Comparison of ENCODE assay signal across 16 cellular contexts in genomic region chr9:36276254-36276653, GRCh38. TPM values are rescaled to one million over a fixed set of nuclear protein-coding genes. Genes with fewer than 3 reads are reported as not detected.
A peak's percentile ranks its signal among the peaks of the same experiment; 100 is the strongest.
DNase-seq lines count a peak whose midpoint lies in the region; ATAC-seq and TF ChIP-seq lines count a peak whose summit lies in the region.
"Had no signal": no experiment of that assay in that cellular context is flagged by ENCODE, and none has a peak within 500 bp of the region (broad histone marks: within the 10 kb centered on the region; RNA-seq: fewer than 3 reads in every experiment).

No MANE protein-coding gene starts in this region.

- no peak overlapping the region for H3K27ac Mint-ChIP-seq in natural killer cell treated with Interleukin-12 subunit alpha and Interleukin-12 subunit beta and Interleukin-15 and Interleukin-18, amount 100 ng/mL, for 72 hours
- H3K27ac Mint-ChIP-seq: activated naive CD4-positive, alpha-beta T cell treated with anti-CD3 and anti-CD28 coated beads, Interleukin-2, amount 50 U/mL, for 72 hours; stimulated activated naive CD8-positive, alpha-beta T cell treated with anti-CD3 and anti-CD28 coated beads, Interleukin-15, Interleukin-2, amounts not matched to agents 100 ng/mL and 50 ng/mL, for 24 hours had no signal

- no peaks in the 10 kb centered on the region for H3K9me3 Mint-ChIP-seq in natural killer cell treated with Interleukin-12 subunit alpha and Interleukin-12 subunit beta and Interleukin-15 and Interleukin-18, amount 100 ng/mL, for 72 hours
- H3K9me3 Mint-ChIP-seq: activated naive CD4-positive, alpha-beta T cell treated with anti-CD3 and anti-CD28 coated beads, Interleukin-2, amount 50 U/mL, for 72 hours; stimulated activated naive CD8-positive, alpha-beta T cell treated with anti-CD3 and anti-CD28 coated beads, Interleukin-15, Interleukin-2, amounts not matched to agents 100 ng/mL and 50 ng/mL, for 24 hours had no signal

- peak overlapping the region; percentile 25 for H3K4me3 ChIP-seq in HFF-Myc (replicated peaks; ENCODE audit: low read depth, low read length)
- H3K4me3 ChIP-seq in astrocyte of the spinal cord (ENCODE audit: low read depth, low read length): peak overlapping the region; percentile 22
- peak overlapping the region; percentile 26 to 34 for H3K4me3 ChIP-seq in foreskin fibroblast (ENCODE audit: low read depth in 1 of 2, low read length in 2 of 2)
- H3K4me3 ChIP-seq in rectal smooth muscle tissue (ENCODE audit: low read length): peak overlapping the region; percentile 20
- H3K4me3 ChIP-seq: skin epidermis had no signal

- no peaks in the 10 kb centered on the region for H3K4me1 ChIP-seq in rectal smooth muscle tissue (ENCODE audit: control insufficient read depth, insufficient read depth, low read length)

- in situ Hi-C loops in astrocyte of the spinal cord (cut with HindIII; ENCODE audit: low sequenced_read_pairs): no loop called here

- TF ChIP-seq POLR2A in GM18505 (IDR thresholded peaks at IDR 0.05; ENCODE audit: borderline replicate concordance, extremely low read depth, insufficient read depth, insufficient read length): no peak

- no peak for ATAC-seq in GM18505 (IDR thresholded peaks at IDR 0.05; ENCODE audit: unreplicated experiment)
- ATAC-seq in natural killer cell treated with Interleukin-12 subunit alpha and Interleukin-12 subunit beta and Interleukin-15 and Interleukin-18, amount 100 ng/mL, for 72 hours: no peak
- ATAC-seq: activated naive CD4-positive, alpha-beta T cell treated with anti-CD3 and anti-CD28 coated beads, Interleukin-2, amount 50 U/mL, for 72 hours had no signal

- TF ChIP-seq CTCF in HFF-Myc (IDR thresholded peaks at IDR 0.05; ENCODE audit: low read depth, low read length, missing control alignments) (no peak), astrocyte of the spinal cord (IDR thresholded peaks at IDR 0.05; ENCODE audit: low read depth, low read length) (no peak), foreskin fibroblast (IDR thresholded peaks at IDR 0.05; ENCODE audit: low read depth, low read length) (no peak)

- no peaks in the 10 kb centered on the region for H3K36me3 ChIP-seq in rectal smooth muscle tissue (ENCODE audit: control insufficient read depth, insufficient read depth, low read length)

- no peaks in the 10 kb centered on the region for H3K4me1 Mint-ChIP-seq in natural killer cell treated with Interleukin-12 subunit alpha and Interleukin-12 subunit beta and Interleukin-15 and Interleukin-18, amount 100 ng/mL, for 72 hours (ENCODE audit: low read depth in 2 of 2)

- H3K27ac ChIP-seq in rectal smooth muscle tissue (ENCODE audit: low read depth, low read length): no peak overlapping the region
- H3K27ac ChIP-seq: skin epidermis had no signal

- no peaks in the 10 kb centered on the region for H3K27me3 Mint-ChIP-seq in natural killer cell treated with Interleukin-12 subunit alpha and Interleukin-12 subunit beta and Interleukin-15 and Interleukin-18, amount 100 ng/mL, for 72 hours
- H3K27me3 Mint-ChIP-seq: stimulated activated naive CD8-positive, alpha-beta T cell treated with anti-CD3 and anti-CD28 coated beads, Interleukin-15, Interleukin-2, amounts not matched to agents 100 ng/mL and 50 ng/mL, for 24 hours had no signal

- H3K27me3 ChIP-seq in rectal smooth muscle tissue (ENCODE audit: control insufficient read depth, insufficient read depth, low read length): no peaks in the 10 kb centered on the region

- no peak overlapping the region for H3K4me3 Mint-ChIP-seq in natural killer cell treated with Interleukin-12 subunit alpha and Interleukin-12 subunit beta and Interleukin-15 and Interleukin-18, amount 100 ng/mL, for 72 hours
- H3K4me3 Mint-ChIP-seq: stimulated activated naive CD8-positive, alpha-beta T cell treated with anti-CD3 and anti-CD28 coated beads, Interleukin-15, Interleukin-2, amounts not matched to agents 100 ng/mL and 50 ng/mL, for 24 hours had no signal

- DNase-seq in HFF-Myc (ENCODE audit: extremely low read depth, low read depth): no peak
- DNase-seq in astrocyte of the spinal cord (ENCODE audit: low read depth, low spot score): no peak
- DNase-seq in foreskin fibroblast: no peak
- DNase-seq in stimulated activated naive CD4-positive, alpha-beta T cell (lab: John Stamatoyannopoulos, UW): no peak
- no peak for DNase-seq in natural killer cell treated with Interleukin-12 subunit alpha and Interleukin-12 subunit beta and Interleukin-15 and Interleukin-18, amount 100 ng/mL, for 72 hours (ENCODE audit: low spot score)
- DNase-seq in DMS 273 treated with DMSO at 0.1 percent for 48 hours (lab: John Stamatoyannopoulos, UW): no peak
- DNase-seq: central memory CD4-positive, alpha-beta T cell; hippocampal formation; NCI-H2081 treated with DMSO at 0.1 percent for 48 hours; RPMI8226; T-helper 2 cell had no signal

- H3K36me3 Mint-ChIP-seq in natural killer cell treated with Interleukin-12 subunit alpha and Interleukin-12 subunit beta and Interleukin-15 and Interleukin-18, amount 100 ng/mL, for 72 hours: no peaks in the 10 kb centered on the region
- H3K36me3 Mint-ChIP-seq: activated naive CD4-positive, alpha-beta T cell treated with anti-CD3 and anti-CD28 coated beads, Interleukin-2, amount 50 U/mL, for 72 hours had no signal

- no peak overlapping the region for H3K9ac ChIP-seq in rectal smooth muscle tissue (ENCODE audit: low read length)

RNA-seq across cellular contexts. Expression of gene GNE, which starts 18.0 kb away (rescaled TPM):
- 10 to 100 TPM; 22.9 to 23.3 TPM for total RNA-seq in natural killer cell treated with Interleukin-12 subunit alpha and Interleukin-12 subunit beta and Interleukin-15 and Interleukin-18, amount 100 ng/mL, for 72 hours
